In the genomic region with DNA sequence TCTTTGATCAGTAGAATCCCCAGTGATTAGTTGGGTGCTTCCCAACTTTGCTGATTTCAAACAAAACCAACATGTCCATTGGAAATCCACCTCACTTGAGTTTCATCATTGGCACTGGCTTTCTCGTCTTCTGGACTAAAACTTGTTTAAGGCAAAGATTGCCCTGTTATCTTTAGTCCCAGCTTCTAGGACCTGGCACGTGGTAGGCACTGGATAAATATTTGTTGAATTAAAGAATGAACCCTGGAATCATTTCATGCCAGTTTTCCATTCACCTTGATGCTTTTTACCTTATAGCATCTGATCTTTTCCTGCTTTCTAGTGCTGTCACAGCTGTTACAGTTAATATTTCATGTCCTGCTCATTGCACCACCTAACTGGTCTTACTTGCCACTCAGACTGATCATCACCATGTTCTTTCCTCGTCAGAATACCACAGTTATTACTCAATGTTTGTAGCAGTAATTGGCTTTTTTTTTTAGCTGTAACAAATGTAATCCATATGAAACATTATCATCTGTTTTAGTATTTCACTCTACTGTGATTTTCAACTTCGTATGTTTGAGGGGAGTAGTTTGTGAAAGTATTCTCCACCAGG, we compare ENCODE assay signal across 8 cellular contexts. TPM values are rescaled to one million over a fixed set of nuclear protein-coding genes. Genes with fewer than 3 reads are reported as not detected.
DNase-seq lines count a peak whose midpoint lies in the region; ATAC-seq, FAIRE-seq and TF ChIP-seq lines count a peak whose summit lies in the region.

No MANE protein-coding gene starts in this region.

- no peak for ATAC-seq in naive thymus-derived CD8-positive, alpha-beta T cell
- ATAC-seq in HG03280 (IDR thresholded peaks at IDR 0.05; ENCODE audit: unreplicated experiment) = no peak
- no peak for ATAC-seq in HG03196 (IDR thresholded peaks at IDR 0.05; ENCODE audit: unreplicated experiment)

- POLR2A ChIA-PET in naive thymus-derived CD8-positive, alpha-beta T cell (lab: Charles Lee) = interaction anchor here (1.8 kb wide), 1 partner anchor 105 kb away, joined by 7 read pairs; a partner anchor contains a TSS

- DNase-seq in GM12891 (ENCODE audit: insufficient read length, low spot score) (no peak), NOMO-1 (lab: John Stamatoyannopoulos, UW; ENCODE audit: unreplicated experiment in 2 of 2) (peak; percentile 47 to 68), coronary artery (ENCODE audit: low spot score) (no peak)
- no peak for DNase-seq in naive thymus-derived CD8-positive, alpha-beta T cell
- DNase-seq in activated effector memory CD4-positive, alpha-beta T cell treated with Interleukin-2 at 50 U/mL for 16 hours = no peak
- DNase-seq in effector CD8-positive, alpha-beta T cell (lab: John Stamatoyannopoulos, UW) = no peak

- no peak for TF ChIP-seq CTCF in coronary artery (IDR thresholded peaks at IDR 0.05)

- FAIRE-seq in GM12891 (lab: Jason Lieb, UNC) = peak; percentile 80

- H3K27me3 Mint-ChIP-seq in naive thymus-derived CD8-positive, alpha-beta T cell = no peaks in the 10 kb centered on the region

- peak overlapping the region; percentile 84 for H3K4me3 ChIP-seq in coronary artery

- no peak for TF ChIP-seq POLR2A in GM12891 (IDR thresholded peaks at IDR 0.05; ENCODE audit: low read depth, low read length)

- peaks cover 20 to 57% (median 47%) of the 10 kb centered on the region in 4 donors for H3K4me1 Mint-ChIP-seq in naive thymus-derived CD8-positive, alpha-beta T cell

- H3K27ac Mint-ChIP-seq in naive thymus-derived CD8-positive, alpha-beta T cell = peak overlapping the region in 8 of 10 donors; percentile 16 to 98 (median 94)

- H3K4me3 Mint-ChIP-seq in naive thymus-derived CD8-positive, alpha-beta T cell = peak overlapping the region; percentile 95 to 98 (median 96)

- H3K36me3 Mint-ChIP-seq in naive thymus-derived CD8-positive, alpha-beta T cell = peaks cover 0 to 13% (median 0%) of the 10 kb centered on the region in 3 donors

- no peaks in the 10 kb centered on the region for H3K9me3 Mint-ChIP-seq in naive thymus-derived CD8-positive, alpha-beta T cell

- H3K27ac ChIP-seq in coronary artery = peak overlapping the region in 1 of 2 donors; percentile 67

TF ChIP-seq in GM12891, 5 proteins besides CTCF, POLR2A, EP300 and RAD21:
- TF ChIP-seq PAX5 (IDR thresholded peaks at IDR 0.05; ENCODE audit: insufficient read depth, low read length, severe bottlenecking) = no peak
- no peak for TF ChIP-seq SPI1 (IDR thresholded peaks at IDR 0.05; ENCODE audit: low read depth, low read length)
- no peak for TF ChIP-seq POLR2AphosphoS5 (IDR thresholded peaks at IDR 0.05; ENCODE audit: low read depth, low read length)

RNA-seq across cellular contexts. Expression of a gene that starts 7.3 kb away (rescaled TPM):
- polyA plus RNA-seq in GM12891 (2012; ENCODE audit: low read depth, missing spikeins) = not detected
- under 1 TPM; 0.13 to 0.14 TPM for total RNA-seq in naive thymus-derived CD8-positive, alpha-beta T cell
- polyA plus RNA-seq in naive thymus-derived CD8-positive, alpha-beta T cell = not detected

Comparison
In these comparisons a context has a peak if more than half of its experiments do, and no peak if none do; other contexts are left out.
1. DNase-seq: peak in NOMO-1 (2 of 2); none in GM12891 (single experiment), coronary artery (single experiment), naive thymus-derived CD8-positive, alpha-beta T cell (0 of 10), activated effector memory CD4-positive, alpha-beta T cell treated with Interleukin-2 at 50 U/mL for 16 hours (single experiment) and effector CD8-positive, alpha-beta T cell (single experiment).